ENCODE assay signal across 9 cellular contexts in genomic region chr3:195845483-195845882, GRCh38. TPM values are rescaled to one million over a fixed set of nuclear protein-coding genes. Genes with fewer than 3 reads are reported as not detected.
"Had no signal": no experiment of that assay in that cellular context is flagged by ENCODE, and none has a peak within 500 bp of the region (broad histone marks: within the 10 kb centered on the region; RNA-seq: fewer than 3 reads in every experiment).

No MANE protein-coding gene starts in this region.

- H3K36me3 Mint-ChIP-seq: IgD-negative memory B cell had no signal

- H3K4me3 Mint-ChIP-seq: GM23338, IgD-negative memory B cell had no signal

- ATAC-seq: GM23338, HCT116 had no signal

- H2AFZ ChIP-seq: GM23338 had no signal

- FAIRE-seq: HTR-8/SVneo had no signal

- H3K36me3 ChIP-seq: HAP-1 had no signal

- H3K9me3 ChIP-seq: HAP-1 had no signal

- H3K27ac Mint-ChIP-seq: GM23338, IgD-negative memory B cell had no signal

- H3K4me3 ChIP-seq: GM23338, HAP-1 had no signal

- H3K4me1 ChIP-seq: HAP-1 had no signal

- H3K9me3 Mint-ChIP-seq: GM23338, IgD-negative memory B cell had no signal

- DNase-seq: H7, KG1 had no signal

- H3K4me2 ChIP-seq: GM23338 had no signal

RNA-seq across cellular contexts. Expression of gene MUC4, which starts 33.8 kb away (rescaled TPM):
- total RNA-seq: H4, HT-29 had no signal
